In genomic region chr12:55484284-55484683, GRCh38 we compare ENCODE assay signal across 8 cellular contexts. TPM values are rescaled to one million over a fixed set of nuclear protein-coding genes. Genes with fewer than 3 reads are reported as not detected.
"Had no signal": no experiment of that assay in that cellular context is flagged by ENCODE, and none has a peak within 500 bp of the region (broad histone marks: within the 10 kb centered on the region; RNA-seq: fewer than 3 reads in every experiment).

No MANE protein-coding gene starts in this region.

RNA-seq across cellular contexts. Expression of gene OR6C68, which starts 7.9 kb away (rescaled TPM):
- total RNA-seq: LHCN-M2, MCF 10A, NCI-H460, PC-3, Peyer's patch, Right ventricle myocardium superior, SJSA1 had no signal
- polyA plus RNA-seq: SK-N-SH had no signal

RNA-seq across cellular contexts. Expression of gene OR6C70, which starts 14.3 kb away (rescaled TPM):
- total RNA-seq: LHCN-M2, MCF 10A, NCI-H460, PC-3, Peyer's patch, Right ventricle myocardium superior, SJSA1 had no signal
- polyA plus RNA-seq: SK-N-SH had no signal

RNA-seq across cellular contexts. Expression of gene OR6C2, which starts 40.4 kb away (rescaled TPM):
- total RNA-seq: LHCN-M2, MCF 10A, NCI-H460, PC-3, Peyer's patch, Right ventricle myocardium superior, SJSA1 had no signal
- polyA plus RNA-seq: SK-N-SH had no signal

RNA-seq across cellular contexts. Expression of gene OR6C76, which starts 58.2 kb away (rescaled TPM):
- total RNA-seq: LHCN-M2, MCF 10A, NCI-H460, PC-3, Peyer's patch, Right ventricle myocardium superior, SJSA1 had no signal
- polyA plus RNA-seq: SK-N-SH had no signal
